8 cellular contexts compared by ENCODE assay signal in the genomic region with DNA sequence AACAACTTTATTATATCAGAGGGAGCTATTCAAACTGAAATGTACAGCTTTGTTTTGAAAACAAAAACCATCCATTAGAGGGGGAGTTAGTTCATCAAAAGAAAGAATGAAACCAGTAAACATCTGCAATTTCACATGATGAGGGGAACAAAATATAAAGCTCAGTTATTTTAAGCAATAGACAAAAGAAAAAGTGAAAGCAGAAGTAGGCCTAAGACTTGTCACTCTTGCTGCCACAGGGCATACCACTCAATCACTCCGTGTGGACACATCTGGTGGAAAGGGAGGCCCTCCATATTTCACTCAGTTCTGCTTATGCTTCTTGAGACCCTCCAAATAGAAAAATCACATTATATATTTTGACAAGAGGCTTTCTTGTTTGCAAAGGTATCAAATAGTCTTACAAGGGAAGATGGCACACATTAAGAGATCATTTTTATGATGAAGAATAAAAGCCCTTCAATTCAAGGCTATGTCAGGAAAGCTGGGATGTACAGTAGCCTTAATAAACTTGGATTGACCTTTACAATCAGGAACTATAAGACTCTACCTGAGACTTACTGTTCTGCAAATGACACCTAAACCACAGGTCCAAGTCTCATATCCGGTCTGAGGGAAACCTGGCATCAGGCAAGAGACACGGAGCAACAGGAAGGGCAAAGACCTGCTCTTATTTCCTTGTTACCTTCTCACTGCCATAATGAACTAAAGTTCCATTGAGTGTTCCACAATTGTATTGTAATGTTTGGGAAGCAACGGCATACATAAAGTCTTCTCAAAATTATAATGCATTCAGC.
DNase-seq lines count a peak whose midpoint lies in the region; ATAC-seq and TF ChIP-seq lines count a peak whose summit lies in the region.
"Had no signal": no experiment of that assay in that cellular context is flagged by ENCODE, and none has a peak within 500 bp of the region (broad histone marks: within the 10 kb centered on the region; RNA-seq: fewer than 3 reads in every experiment).

No MANE protein-coding gene starts in this region.

- intact Hi-C loops in CD14-positive monocyte (cut with micrococcal nuclease): no loop called here

- no peaks in the 10 kb centered on the region for H3K79me2 ChIP-seq in KMS-11 (ENCODE audit: insufficient read depth, low read depth)

- peaks cover 13% of the 10 kb centered on the region for H3K4me1 ChIP-seq in KMS-11 (ENCODE audit: low read depth, poor library complexity, severe bottlenecking)

- H4K20me1 ChIP-seq in KMS-11 (ENCODE audit: insufficient read depth): no peaks in the 10 kb centered on the region

- H3K36me3 Mint-ChIP-seq in naive thymus-derived CD8-positive, alpha-beta T cell: no peaks in the 10 kb centered on the region
- no peaks in the 10 kb centered on the region for H3K36me3 Mint-ChIP-seq in CD14-positive monocyte

- H3K9me3 Mint-ChIP-seq in naive thymus-derived CD8-positive, alpha-beta T cell: no peaks in the 10 kb centered on the region
- no peaks in the 10 kb centered on the region for H3K9me3 Mint-ChIP-seq in CD14-positive monocyte

- ATAC-seq in GM18909 (IDR thresholded peaks at IDR 0.05; ENCODE audit: poor library complexity, unreplicated experiment) (peak; percentile 92), HG02588 (IDR thresholded peaks at IDR 0.05; ENCODE audit: unreplicated experiment) (peak; percentile 90)
- peak; percentile 42 to 66 for ATAC-seq in naive thymus-derived CD8-positive, alpha-beta T cell

- no peak overlapping the region for H2AFZ ChIP-seq in KMS-11 (ENCODE audit: low read depth)

- H3K27ac Mint-ChIP-seq in naive thymus-derived CD8-positive, alpha-beta T cell: peak overlapping the region; percentile 6 to 84 (median 68)
- H3K27ac Mint-ChIP-seq in CD14-positive monocyte: peak overlapping the region in 3 of 7 donors; percentile 11 to 69 (median 30)

- TF ChIP-seq CTCF in KMS-11 (conservative IDR thresholded peaks at IDR 0.05; ENCODE audit: low read depth, low read length): no peak
- TF ChIP-seq CTCF in CD14-positive monocyte (IDR thresholded peaks at IDR 0.05): no peak

- no peak overlapping the region for H3K4me3 ChIP-seq in KMS-11 (IDR thresholded peaks at IDR 0.05; ENCODE audit: insufficient read depth, low read depth, low read length)

- peak overlapping the region; percentile 3; the same call in 1 of the 2 replicates for H3K4me2 ChIP-seq in KMS-11

- peaks cover 21 to 42% (median 38%) of the 10 kb centered on the region in 4 donors for H3K4me1 Mint-ChIP-seq in naive thymus-derived CD8-positive, alpha-beta T cell
- H3K4me1 Mint-ChIP-seq in CD14-positive monocyte: peaks cover 24% of the 10 kb centered on the region

- no peaks in the 10 kb centered on the region for H3K27me3 Mint-ChIP-seq in naive thymus-derived CD8-positive, alpha-beta T cell
- H3K27me3 Mint-ChIP-seq in CD14-positive monocyte (ENCODE audit: low read depth in 3 of 3): peaks cover 0 to 2% (median 0%) of the 10 kb centered on the region in 3 donors

- DNase-seq in naive thymus-derived CD8-positive, alpha-beta T cell: peak in 1 of 10 donors; percentile 12
- DNase-seq in anterior cingulate cortex (lab: John Stamatoyannopoulos, UW) (no peak), DMS53 treated with DMSO at 0.1 percent for 48 hours (lab: John Stamatoyannopoulos, UW; ENCODE audit: unreplicated experiment) (no peak), CD14-positive monocyte (ENCODE audit: low spot score) (no peak)
- DNase-seq: H7 had no signal

- H3K36me3 ChIP-seq in KMS-11 (ENCODE audit: insufficient read depth): no peaks in the 10 kb centered on the region

- POLR2A ChIA-PET in naive thymus-derived CD8-positive, alpha-beta T cell (lab: Charles Lee): interaction anchor here (2.4 kb wide), 1 partner anchor 368 kb away, joined by 9 read pairs; the partner anchor contains the start of gene CAND1

- no peak overlapping the region for H3K27ac ChIP-seq in KMS-11

- H3K9ac ChIP-seq in KMS-11: no peak overlapping the region

- H3K4me3 Mint-ChIP-seq in naive thymus-derived CD8-positive, alpha-beta T cell: peak overlapping the region in 9 of 10 donors; percentile 51 to 74 (median 61)
- peak overlapping the region in 1 of 2 donors; percentile 53 for H3K4me3 Mint-ChIP-seq in CD14-positive monocyte

- no peaks in the 10 kb centered on the region for H3K27me3 ChIP-seq in KMS-11 (ENCODE audit: insufficient read depth, low read depth)
